In genomic region chr20:45798935-45799642, GRCh38 we compare ENCODE assay signal across 8 cellular contexts. TPM values are rescaled to one million over a fixed set of nuclear protein-coding genes. Genes with fewer than 3 reads are reported as not detected.
DNase-seq lines count a peak whose midpoint lies in the region; ATAC-seq and TF ChIP-seq lines count a peak whose summit lies in the region.

No MANE protein-coding gene starts in this region.

- H3K4me1 ChIP-seq in left ventricle myocardium inferior, result peaks cover 18% of the 10 kb centered on the region
- peaks cover 28 to 32% of the 10 kb centered on the region in 2 donors for H3K4me1 ChIP-seq in gastrocnemius medialis

- no peak overlapping the region for H3K4me3 ChIP-seq in left ventricle myocardium inferior
- H3K4me3 ChIP-seq in gastrocnemius medialis, result no peak overlapping the region

- intact Hi-C loops in left ventricle myocardium inferior (cut with micrococcal nuclease), result no loop called here
- intact Hi-C loops in gastrocnemius medialis (cut with DNase I; ENCODE audit: low total_unique reads), result loop anchor here (1.0 to 10.0 kb wide), 5 partner anchors 34 to 1074 kb away; partner anchors contain the start of genes ACOT8, SNX21 and ZSWIM3

- no peaks in the 10 kb centered on the region for H3K36me3 Mint-ChIP-seq in activated naive CD4-positive, alpha-beta T cell treated with anti-CD3 and anti-CD28 coated beads, Interleukin-2, amount 50 U/mL, for 72 hours

- peak; percentile 90 to 96 for ATAC-seq in activated naive CD4-positive, alpha-beta T cell treated with anti-CD3 and anti-CD28 coated beads, Interleukin-2, amount 50 U/mL, for 72 hours
- ATAC-seq in gastrocnemius medialis (peak; percentile 34 to 56), GM19035 (IDR thresholded peaks at IDR 0.05; ENCODE audit: unreplicated experiment) (no peak)

- TF ChIP-seq CTCF in GM12872 (IDR thresholded peaks at IDR 0.05; ENCODE audit: insufficient read depth, low read depth, low read length), result peak; percentile 91
- TF ChIP-seq CTCF in left ventricle myocardium inferior (IDR thresholded peaks at IDR 0.05; ENCODE audit: borderline replicate concordance), result peak; percentile 77
- peak; percentile 53 to 70 (median 64) for TF ChIP-seq CTCF in gastrocnemius medialis (IDR thresholded peaks at IDR 0.05 in 4 of 5, conservative IDR thresholded peaks at IDR 0.05 in 1 of 5)

- no peaks in the 10 kb centered on the region for H3K27me3 ChIP-seq in left ventricle myocardium inferior (ENCODE audit: low read depth)
- H3K27me3 ChIP-seq in gastrocnemius medialis, result no peaks in the 10 kb centered on the region

- H3K27ac ChIP-seq in left ventricle myocardium inferior (replicated peaks), result no peak overlapping the region
- peak overlapping the region; percentile 73 to 80 (median 76) for H3K27ac ChIP-seq in gastrocnemius medialis

- DNase-seq in NCI-H1092 (lab: John Stamatoyannopoulos, UW) (peak; percentile 16), SKM-1 treated with dmso at 0.1 percent for 144 hours (lab: John Stamatoyannopoulos, UW; ENCODE audit: unreplicated experiment) (peak; percentile 47), left ventricle myocardium inferior (no peak), gastrocnemius medialis (peak; percentile 51 to 67), occipital lobe (lab: John Stamatoyannopoulos, UW) (no peak)
- peak in 1 of 2 donors; percentile 74 for DNase-seq in activated naive CD4-positive, alpha-beta T cell treated with anti-CD3 and anti-CD28 coated beads, Interleukin-2, amount 50 U/mL, for 72 hours (ENCODE audit: low spot score in 2 of 2)

- no peak for TF ChIP-seq POLR2A in gastrocnemius medialis (IDR thresholded peaks at IDR 0.05)

- H3K9me3 ChIP-seq in left ventricle myocardium inferior (replicated peaks), result no peaks in the 10 kb centered on the region
- no peaks in the 10 kb centered on the region for H3K9me3 ChIP-seq in gastrocnemius medialis

- H3K36me3 ChIP-seq in left ventricle myocardium inferior (peaks cover 64% of the 10 kb centered on the region), gastrocnemius medialis (peaks cover 3 to 49% of the 10 kb centered on the region in 2 donors)

- peak overlapping the region in 1 of 2 donors; percentile 46 for H3K27ac Mint-ChIP-seq in activated naive CD4-positive, alpha-beta T cell treated with anti-CD3 and anti-CD28 coated beads, Interleukin-2, amount 50 U/mL, for 72 hours

- in situ Hi-C loops in gastrocnemius medialis (cut with MboI; ENCODE audit: low sequenced_read_pairs in 4 of 4), result loop anchor here in 1 of 4 donors (10.0 kb wide), 2 partner anchors 86 to 166 kb away; partner anchors contain the start of genes SPATA25 and ZSWIM1

- no peaks in the 10 kb centered on the region for H3K9me3 Mint-ChIP-seq in activated naive CD4-positive, alpha-beta T cell treated with anti-CD3 and anti-CD28 coated beads, Interleukin-2, amount 50 U/mL, for 72 hours

RNA-seq across cellular contexts. Expression of gene DNTTIP1, which starts 7.3 kb away (rescaled TPM):
- 10 to 100 TPM; 23.2 to 24.4 TPM for total RNA-seq in activated naive CD4-positive, alpha-beta T cell treated with anti-CD3 and anti-CD28 coated beads, Interleukin-2, amount 50 U/mL, for 72 hours
- total RNA-seq in left ventricle myocardium inferior, result 22.2 TPM
- total RNA-seq in gastrocnemius medialis, result 10 to 100 TPM; 26.1 to 41.9 (median 36.4) TPM
- total RNA-seq in occipital lobe, result 9.2 TPM

RNA-seq across cellular contexts. Expression of gene WFDC3, which starts 7.4 kb away (rescaled TPM):
- total RNA-seq in activated naive CD4-positive, alpha-beta T cell treated with anti-CD3 and anti-CD28 coated beads, Interleukin-2, amount 50 U/mL, for 72 hours, result under 1 TPM; 0.31 to 0.34 TPM
- total RNA-seq in left ventricle myocardium inferior (0.55 TPM), gastrocnemius medialis (not detected), occipital lobe (not detected)

RNA-seq across cellular contexts. Expression of gene UBE2C, which starts 13.4 kb away (rescaled TPM):
- 100 to 1,000 TPM; 200 to 371 TPM for total RNA-seq in activated naive CD4-positive, alpha-beta T cell treated with anti-CD3 and anti-CD28 coated beads, Interleukin-2, amount 50 U/mL, for 72 hours
- total RNA-seq in left ventricle myocardium inferior (0.91 TPM), gastrocnemius medialis (under 1 TPM in 1 of 4 donors, not detected in 3; 0.84 TPM), occipital lobe (6.9 TPM)

RNA-seq across cellular contexts. Expression of gene TNNC2, which starts 28.0 kb away (rescaled TPM):
- total RNA-seq in activated naive CD4-positive, alpha-beta T cell treated with anti-CD3 and anti-CD28 coated beads, Interleukin-2, amount 50 U/mL, for 72 hours, result not detected
- total RNA-seq in left ventricle myocardium inferior (0.33 TPM), gastrocnemius medialis (1,000 to 10,000 TPM; 2,919 to 3,968 (median 3,006) TPM), occipital lobe (1.2 TPM)

RNA-seq across cellular contexts. Expression of gene SNX21, which starts 34.5 kb away (rescaled TPM):
- 1 to 10 TPM; 2.1 to 2.5 TPM for total RNA-seq in activated naive CD4-positive, alpha-beta T cell treated with anti-CD3 and anti-CD28 coated beads, Interleukin-2, amount 50 U/mL, for 72 hours
- 24.7 TPM for total RNA-seq in left ventricle myocardium inferior
- total RNA-seq in gastrocnemius medialis, result 100 to 1,000 TPM in 2 of 4 donors, 10 to 100 TPM in 2; 35.8 to 114 (median 79.0) TPM
- 22.8 TPM for total RNA-seq in occipital lobe

Comparison
In these comparisons a context has a peak if more than half of its experiments do, and no peak if none do; other contexts are left out.
1. DNase-seq: peak in NCI-H1092 (single experiment), SKM-1 treated with dmso at 0.1 percent for 144 hours (single experiment) and gastrocnemius medialis (2 of 2); none in left ventricle myocardium inferior (single experiment) and occipital lobe (single experiment).
2. RNA of gene UBE2C, which starts 13.4 kb away (total RNA-seq): 200 to 371 TPM in activated naive CD4-positive, alpha-beta T cell treated with anti-CD3 and anti-CD28 coated beads, Interleukin-2, amount 50 U/mL, for 72 hours; 6.9 TPM in occipital lobe (single experiment), 0.91 TPM in left ventricle myocardium inferior (single experiment) and 0.84 TPM in gastrocnemius medialis; every median in the first group is over 10 times any median in the second.
3. Peak in every context shown above with its lines, with median percentiles within 50 percentile points of each other: CTCF ChIP-seq.